Comparison of ENCODE assay signal across 1 cellular context in genomic region chr16:31033709-31034492, GRCh38.
TF ChIP-seq lines count a peak whose summit lies in the region.

No MANE protein-coding gene starts in this region.

TF ChIP-seq in WTC11, 78 proteins besides CTCF, POLR2A, EP300 and RAD21 (continued from another document):
- TF ChIP-seq E2F4 (CRISPR knock-in tag; IDR thresholded peaks at IDR 0.05; ENCODE audit: borderline replicate concordance, low read depth) (no peak), ELF4 (CRISPR knock-in tag; IDR thresholded peaks at IDR 0.05; ENCODE audit: low read depth) (no peak), SOX15 (CRISPR knock-in tag; IDR thresholded peaks at IDR 0.05) (no peak), SMAD4 (CRISPR knock-in tag; IDR thresholded peaks at IDR 0.05) (no peak), ZNF425 (CRISPR knock-in tag; conservative IDR thresholded peaks at IDR 0.05) (no peak)
